Comparison of ENCODE assay signal across 24 cellular contexts in the genomic region with DNA sequence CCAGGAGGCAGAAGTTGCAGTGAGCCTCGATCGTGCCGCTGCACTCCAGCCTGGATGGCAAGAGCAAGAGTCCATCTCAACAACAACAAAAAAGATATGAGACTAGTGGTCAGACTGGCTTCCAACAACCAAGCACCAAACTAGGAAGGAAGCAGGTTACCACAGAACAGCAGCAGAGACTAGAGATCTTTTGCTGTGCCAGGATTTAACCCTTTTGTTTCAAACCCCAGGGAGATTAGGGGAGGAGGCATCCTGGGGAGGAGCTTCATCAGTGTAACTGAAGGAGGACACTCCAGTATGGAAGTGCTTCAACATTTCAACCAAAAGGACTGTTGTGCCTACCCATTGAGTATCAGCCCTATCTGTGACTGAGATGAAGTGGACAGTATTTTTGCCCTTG.
"Had no signal": no experiment of that assay in that cellular context is flagged by ENCODE, and none has a peak within 500 bp of the region (broad histone marks: within the 10 kb centered on the region; RNA-seq: fewer than 3 reads in every experiment).

No MANE protein-coding gene starts in this region.

- H3K27ac Mint-ChIP-seq: activated CD4-positive, alpha-beta memory T cell treated with anti-CD3 and anti-CD28 coated beads, Interleukin-2, amount 10 ng/mL, durations not matched to agents 7 days and 5 days; activated CD4-positive, alpha-beta T cell treated with anti-CD3 and anti-CD28 coated beads, Interleukin-2, amount 10 ng/mL, durations not matched to agents 7 days and 5 days; activated naive CD4-positive, alpha-beta T cell treated with anti-CD3 and anti-CD28 coated beads, Interleukin-2, amount 10 ng/mL, durations not matched to agents 7 days and 5 days; activated naive CD8-positive, alpha-beta T cell; activated T-cell treated with anti-CD3 and anti-CD28 coated beads, Interleukin-2, amount 50 U/mL, for 24 hours; activated T-cell treated with anti-CD3 and anti-CD28 coated beads, Interleukin-2, amount 50 U/mL, for 72 hours had no signal

- H3K27me3 ChIP-seq: brain microvascular endothelial cell, heart left ventricle had no signal

- DNase-seq: activated CD4-positive, alpha-beta memory T cell treated with anti-CD3 and anti-CD28 coated beads, Interleukin-2, amount 10 ng/mL, durations not matched to agents 7 days and 5 days; activated CD4-positive, alpha-beta T cell treated with anti-CD3 and anti-CD28 coated beads for 1 hour; activated CD4-positive, alpha-beta T cell treated with anti-CD3 and anti-CD28 coated beads for 4 hours; activated CD4-positive, alpha-beta T cell treated with anti-CD3 and anti-CD28 coated beads, Interleukin-2, amount 10 ng/mL, durations not matched to agents 7 days and 5 days; activated CD4-positive, alpha-beta T cell treated with anti-CD3 and anti-CD28 coated beads, Interleukin-2, amount 50 U/mL, for 4 hours; activated CD8-positive, alpha-beta memory T cell treated with anti-CD3 and anti-CD28 coated beads, Interleukin-2, amount 50 U/mL, for 48 hours; activated gamma-delta T cell; activated naive CD4-positive, alpha-beta T cell; activated naive CD4-positive, alpha-beta T cell treated with anti-CD3 and anti-CD28 coated beads, Interleukin-2, amount 10 ng/mL, durations not matched to agents 7 days and 5 days; activated T-cell treated with anti-CD3 and anti-CD28 coated beads for 4 hours; activated T-cell treated with anti-CD3 and anti-CD28 coated beads, Interleukin-2, amount 50 U/mL, for 24 hours; activated T-cell treated with anti-CD3 and anti-CD28 coated beads, Interleukin-2, amount 50 U/mL, for 72 hours; amniotic stem cell; anterior cingulate cortex; brain microvascular endothelial cell; cortex of kidney; dermis blood vessel endothelial cell; effector CD8-positive, alpha-beta T cell; foreskin fibroblast; glutamatergic neuron; heart left ventricle; T-helper 2 cell had no signal

- H3K4me3 Mint-ChIP-seq: activated CD4-positive, alpha-beta memory T cell treated with anti-CD3 and anti-CD28 coated beads, Interleukin-2, amount 10 ng/mL, durations not matched to agents 7 days and 5 days; activated CD4-positive, alpha-beta T cell treated with anti-CD3 and anti-CD28 coated beads, Interleukin-2, amount 10 ng/mL, durations not matched to agents 7 days and 5 days; activated naive CD4-positive, alpha-beta T cell treated with anti-CD3 and anti-CD28 coated beads, Interleukin-2, amount 10 ng/mL, durations not matched to agents 7 days and 5 days; activated naive CD8-positive, alpha-beta T cell; activated T-cell treated with anti-CD3 and anti-CD28 coated beads, Interleukin-2, amount 50 U/mL, for 24 hours; activated T-cell treated with anti-CD3 and anti-CD28 coated beads, Interleukin-2, amount 50 U/mL, for 72 hours had no signal

- H3K4me1 Mint-ChIP-seq: activated CD4-positive, alpha-beta memory T cell treated with anti-CD3 and anti-CD28 coated beads, Interleukin-2, amount 10 ng/mL, durations not matched to agents 7 days and 5 days; activated CD4-positive, alpha-beta T cell treated with anti-CD3 and anti-CD28 coated beads, Interleukin-2, amount 10 ng/mL, durations not matched to agents 7 days and 5 days; activated naive CD4-positive, alpha-beta T cell treated with anti-CD3 and anti-CD28 coated beads, Interleukin-2, amount 10 ng/mL, durations not matched to agents 7 days and 5 days had no signal

- H3K27ac ChIP-seq: brain microvascular endothelial cell, epithelial cell of prostate, heart left ventricle had no signal

- ATAC-seq: activated T-cell treated with anti-CD3 and anti-CD28 coated beads, Interleukin-2, amount 50 U/mL, for 72 hours; heart left ventricle had no signal

- H3K27me3 Mint-ChIP-seq: activated CD4-positive, alpha-beta memory T cell treated with anti-CD3 and anti-CD28 coated beads, Interleukin-2, amount 10 ng/mL, durations not matched to agents 7 days and 5 days; activated CD4-positive, alpha-beta T cell treated with anti-CD3 and anti-CD28 coated beads, Interleukin-2, amount 10 ng/mL, durations not matched to agents 7 days and 5 days; activated naive CD4-positive, alpha-beta T cell treated with anti-CD3 and anti-CD28 coated beads, Interleukin-2, amount 10 ng/mL, durations not matched to agents 7 days and 5 days; activated naive CD8-positive, alpha-beta T cell; activated T-cell treated with anti-CD3 and anti-CD28 coated beads, Interleukin-2, amount 50 U/mL, for 24 hours had no signal

- H3K4me3 ChIP-seq: heart left ventricle had no signal

- H3K9me3 ChIP-seq: heart left ventricle had no signal

- H3K36me3 Mint-ChIP-seq: activated naive CD4-positive, alpha-beta T cell treated with anti-CD3 and anti-CD28 coated beads, Interleukin-2, amount 10 ng/mL, durations not matched to agents 7 days and 5 days; activated naive CD8-positive, alpha-beta T cell had no signal

- H3K9me3 Mint-ChIP-seq: activated CD4-positive, alpha-beta memory T cell treated with anti-CD3 and anti-CD28 coated beads, Interleukin-2, amount 10 ng/mL, durations not matched to agents 7 days and 5 days; activated CD4-positive, alpha-beta T cell treated with anti-CD3 and anti-CD28 coated beads, Interleukin-2, amount 10 ng/mL, durations not matched to agents 7 days and 5 days; activated naive CD4-positive, alpha-beta T cell treated with anti-CD3 and anti-CD28 coated beads, Interleukin-2, amount 10 ng/mL, durations not matched to agents 7 days and 5 days; activated T-cell treated with anti-CD3 and anti-CD28 coated beads, Interleukin-2, amount 50 U/mL, for 24 hours had no signal

- H3K36me3 ChIP-seq: brain microvascular endothelial cell, heart left ventricle had no signal
